ENCODE assay signal across 23 cellular contexts in genomic region chr9:87451149-87451548, GRCh38.
"Had no signal": no experiment of that assay in that cellular context is flagged by ENCODE, and none has a peak within 500 bp of the region (broad histone marks: within the 10 kb centered on the region; RNA-seq: fewer than 3 reads in every experiment).

No MANE protein-coding gene starts in this region.

- FAIRE-seq: frontal cortex had no signal

- H3K4me1 Mint-ChIP-seq: stimulated activated naive B cell treated with anti-CD40 and anti-IgM and Interleukin-4, amounts not matched to agents 10 μg/mL and 1 μg/mL and 100 μg/mL, for 72 hours; stimulated activated naive CD8-positive, alpha-beta T cell treated with anti-CD3 and anti-CD28 coated beads, Interleukin-15, amount 100 ng/mL, for 72 hours had no signal

- ATAC-seq: heart left ventricle; naive thymus-derived CD4-positive, alpha-beta T cell; right cardiac atrium; stimulated activated naive B cell treated with anti-CD40 and anti-IgM and Interleukin-4, amounts not matched to agents 10 μg/mL and 1 μg/mL and 100 μg/mL, for 72 hours; stimulated activated naive CD8-positive, alpha-beta T cell treated with anti-CD3 and anti-CD28 coated beads, Interleukin-15, amount 100 ng/mL, for 72 hours; upper lobe of right lung had no signal

- DNase-seq: colonic mucosa; dorsolateral prefrontal cortex; effector CD8-positive, alpha-beta T cell; heart left ventricle; hippocampal formation; kidney glomerular epithelial cell; mesendoderm; naive thymus-derived CD4-positive, alpha-beta T cell; nephron progenitor cell; posterior cingulate gyrus; right cardiac atrium; spleen; stimulated activated CD4-positive, alpha-beta T cell treated with anti-CD3 and anti-CD28 coated beads, Interleukin-15, amount 100 ng/mL, for 24 hours; stimulated activated CD4-positive, alpha-beta T cell treated with anti-CD3 and anti-CD28 coated beads, Interleukin-1b, Interleukin-23, amount 100 ng/mL, for 48 hours; stimulated activated CD4-positive, alpha-beta T cell treated with anti-CD3 and anti-CD28 coated beads, Interleukin-4, amount 100 ng/mL, for 24 hours; stimulated activated naive B cell treated with anti-CD40 and anti-IgM and Interleukin-4, amounts not matched to agents 10 μg/mL and 1 μg/mL and 100 μg/mL, for 72 hours; stimulated activated naive CD8-positive, alpha-beta T cell treated with anti-CD3 and anti-CD28 coated beads, Interleukin-15, amount 100 ng/mL, for 72 hours; testis; upper lobe of right lung had no signal

- H3K36me3 ChIP-seq: colonic mucosa, heart left ventricle, neutrophil, spleen, tibial nerve, upper lobe of right lung, vagina had no signal

- H3K4me3 Mint-ChIP-seq: naive thymus-derived CD4-positive, alpha-beta T cell; nephron progenitor cell; stimulated activated naive B cell treated with anti-CD40 and anti-IgM and Interleukin-4, amounts not matched to agents 10 μg/mL and 1 μg/mL and 100 μg/mL, for 72 hours; stimulated activated naive CD8-positive, alpha-beta T cell treated with anti-CD3 and anti-CD28 coated beads, Interleukin-15, amount 100 ng/mL, for 72 hours had no signal

- H3K27ac Mint-ChIP-seq: naive thymus-derived CD4-positive, alpha-beta T cell; nephron progenitor cell; stimulated activated naive B cell treated with anti-CD40 and anti-IgM and Interleukin-4, amounts not matched to agents 10 μg/mL and 1 μg/mL and 100 μg/mL, for 72 hours had no signal

- H3K4me3 ChIP-seq: colonic mucosa, dorsolateral prefrontal cortex, heart left ventricle, spleen, testis, tibial nerve, upper lobe of right lung, vagina had no signal

- H3K4me1 ChIP-seq: colonic mucosa, heart left ventricle, testis, tibial nerve, upper lobe of right lung, vagina had no signal

- H3K27me3 ChIP-seq: colonic mucosa, neutrophil, spleen, testis, tibial nerve, upper lobe of right lung, vagina had no signal

- H3K36me3 Mint-ChIP-seq: stimulated activated naive B cell treated with anti-CD40 and anti-IgM and Interleukin-4, amounts not matched to agents 10 μg/mL and 1 μg/mL and 100 μg/mL, for 72 hours had no signal

- H3K27me3 Mint-ChIP-seq: stimulated activated naive CD8-positive, alpha-beta T cell treated with anti-CD3 and anti-CD28 coated beads, Interleukin-15, amount 100 ng/mL, for 72 hours had no signal

- H3K27ac ChIP-seq: colonic mucosa, dorsolateral prefrontal cortex, heart left ventricle, neutrophil, spleen, testis, tibial nerve, upper lobe of right lung, vagina had no signal
